In genomic region chrX:19882066-19882775, GRCh38 we compare ENCODE assay signal across 22 cellular contexts. TPM values are rescaled to one million over a fixed set of nuclear protein-coding genes. Genes with fewer than 3 reads are reported as not detected.
A peak's percentile ranks its signal among the peaks of the same experiment; 100 is the strongest.
DNase-seq lines count a peak whose midpoint lies in the region; ATAC-seq, FAIRE-seq and TF ChIP-seq lines count a peak whose summit lies in the region.
"Had no signal": no experiment of that assay in that cellular context is flagged by ENCODE, and none has a peak within 500 bp of the region (broad histone marks: within the 10 kb centered on the region; RNA-seq: fewer than 3 reads in every experiment).

No MANE protein-coding gene starts in this region.

- H3K79me2 ChIP-seq in HepG2 (ENCODE audit: insufficient read depth, low read length) = peaks cover 13% of the 10 kb centered on the region
- H3K79me2 ChIP-seq in PC-9 (ENCODE audit: low read depth) = peaks cover 51% of the 10 kb centered on the region

- H3K4me1 ChIP-seq in HepG2 (ENCODE audit: insufficient read depth, low read length) = peaks cover 32% of the 10 kb centered on the region
- H3K4me1 ChIP-seq in right lobe of liver = no peaks in the 10 kb centered on the region
- H3K4me1 ChIP-seq in PC-9 (replicated peaks; ENCODE audit: insufficient read depth) = peaks cover 28% of the 10 kb centered on the region
- H3K4me1 ChIP-seq: prostate gland had no signal

- peak overlapping the region; percentile 2 to 72 (median 34) for H3K27ac Mint-ChIP-seq in immature natural killer cell
- H3K27ac Mint-ChIP-seq in stimulated activated naive B cell treated with anti-CD40 and anti-IgM and Interleukin-4, amounts not matched to agents 10 μg/mL and 1 μg/mL and 100 μg/mL, for 72 hours = peak overlapping the region; percentile 64
- H3K27ac Mint-ChIP-seq: activated CD4-positive, alpha-beta T cell treated with anti-CD3 and anti-CD28 coated beads, Interleukin-2, amount 10 ng/mL, durations not matched to agents 7 days and 5 days had no signal

- FAIRE-seq in HepG2 (lab: Jason Lieb, UNC) = peak; percentile 12

- 95% methylated on average over 8 of the region's 8 CpGs for WGBS in HepG2 (ENCODE audit: low lambda C conversion rate)
- WGBS in right lobe of liver (ENCODE audit: insufficient coverage, low coverage, low lambda C conversion rate, missing lambda C conversion rate) = 55% methylated on average over 7 of the region's 8 CpGs

- intact Hi-C loops in HepG2 (cut with micrococcal nuclease; ENCODE audit: unreplicated experiment) (no loop called here), right lobe of liver (cut with DNase I) (loop anchor here in 1 of 2 donors (10.0 kb wide), 1 partner anchor 137 kb away; no protein-coding TSS in a partner anchor), PC-9 (cut with micrococcal nuclease; ENCODE audit: unreplicated experiment) (no loop called here)

- TF ChIP-seq EP300 in HepG2 (IDR thresholded peaks at IDR 0.05; ENCODE audit: low read depth in 2 of 2, low read length in 2 of 2) (no peak), HepG2 (CRISPR knock-in tag; IDR thresholded peaks at IDR 0.05; ENCODE audit: borderline replicate concordance) (no peak)

- ATAC-seq in HepG2 (no peak), right lobe of liver (no peak), GM18870 (IDR thresholded peaks at IDR 0.05; ENCODE audit: unreplicated experiment) (no peak)
- no peak for ATAC-seq in stimulated activated naive B cell treated with anti-CD40 and anti-IgM and Interleukin-4, amounts not matched to agents 10 μg/mL and 1 μg/mL and 100 μg/mL, for 72 hours (replicated peaks)
- ATAC-seq: lower lobe of right lung had no signal

- H3K9ac ChIP-seq in HepG2 (ENCODE audit: insufficient read depth, low read depth, low read length) = no peak overlapping the region
- H3K9ac ChIP-seq: BLaER1 had no signal

- no peak overlapping the region for H3K4me3 ChIP-seq in HepG2 (replicated peaks in 1 of 3; ENCODE audit: insufficient read depth in 1 of 3, low read depth in 2 of 3, low read length in 3 of 3)
- no peak overlapping the region for H3K4me3 ChIP-seq in right lobe of liver
- H3K4me3 ChIP-seq in PC-9 = no peak overlapping the region
- H3K4me3 ChIP-seq: BLaER1, lower lobe of right lung, prostate gland, thyroid gland had no signal

- H3K36me3 ChIP-seq in HepG2 (replicated peaks in 1 of 2; ENCODE audit: control insufficient read depth in 1 of 2, insufficient read depth in 2 of 2, low read length in 2 of 2) (no peaks in the 10 kb centered on the region), right lobe of liver (no peaks in the 10 kb centered on the region), PC-9 (ENCODE audit: low read depth) (no peaks in the 10 kb centered on the region)
- H3K36me3 ChIP-seq: BLaER1, lower lobe of right lung, prostate gland, thyroid gland had no signal

- H3K4me1 Mint-ChIP-seq in immature natural killer cell = peaks cover 79 to 83% of the 10 kb centered on the region in 2 donors
- H3K4me1 Mint-ChIP-seq in stimulated activated naive B cell treated with anti-CD40 and anti-IgM and Interleukin-4, amounts not matched to agents 10 μg/mL and 1 μg/mL and 100 μg/mL, for 72 hours = peaks cover 40 to 59% of the 10 kb centered on the region in 2 donors

- POLR2A ChIA-PET in HepG2 (lab: Yijun Ruan, JAX) (no interaction called here), PC-9 (lab: Charles Lee; ENCODE audit: unreplicated experiment) (no interaction called here)

- H4K20me1 ChIP-seq in HepG2 (ENCODE audit: insufficient read depth, low read length) = no peaks in the 10 kb centered on the region
- peaks cover 9% of the 10 kb centered on the region; the same call in 1 of the 2 replicates for H4K20me1 ChIP-seq in PC-9 (ENCODE audit: insufficient read depth)

- 0 out of 2 replicates have a peak, but pooled peaks cover 4% of the 10 kb centered on the region for H3F3A ChIP-seq in PC-9 (ENCODE audit: insufficient read depth, low read depth)

- peak overlapping the region in 2 of 5 donors; percentile 13 to 23 for H3K4me3 Mint-ChIP-seq in immature natural killer cell
- H3K4me3 Mint-ChIP-seq in stimulated activated naive B cell treated with anti-CD40 and anti-IgM and Interleukin-4, amounts not matched to agents 10 μg/mL and 1 μg/mL and 100 μg/mL, for 72 hours = peak overlapping the region in 1 of 2 donors; percentile 37
- H3K4me3 Mint-ChIP-seq: activated CD4-positive, alpha-beta T cell treated with anti-CD3 and anti-CD28 coated beads, Interleukin-2, amount 10 ng/mL, durations not matched to agents 7 days and 5 days had no signal

- no peak for TF ChIP-seq RAD21 in HepG2 (CRISPR knock-in tag; IDR thresholded peaks at IDR 0.05)

- BruUV-seq in HepG2 (replicated peaks; lab: Mats Ljungman, UMichigan) = no TSS peak
- BruUV-seq in PC-9 (replicated peaks; lab: Mats Ljungman, UMichigan) = no TSS peak

- in situ Hi-C loops in HepG2 (cut with HindIII; ENCODE audit: extremely low pct_ligation_motif_present, low pct_unique_long_range_greater_than_20kb) = loop anchor here (10.0 kb wide), 2 partner anchors 137 to 337 kb away; no protein-coding TSS in a partner anchor

- no peaks in the 10 kb centered on the region for H3K9me3 Mint-ChIP-seq in immature natural killer cell
- peaks cover 0 to 1% of the 10 kb centered on the region in 2 donors for H3K9me3 Mint-ChIP-seq in stimulated activated naive B cell treated with anti-CD40 and anti-IgM and Interleukin-4, amounts not matched to agents 10 μg/mL and 1 μg/mL and 100 μg/mL, for 72 hours
- H3K9me3 Mint-ChIP-seq: activated CD4-positive, alpha-beta T cell treated with anti-CD3 and anti-CD28 coated beads, Interleukin-2, amount 10 ng/mL, durations not matched to agents 7 days and 5 days had no signal

- H3K27ac ChIP-seq in HepG2 (ENCODE audit: extremely low read length, insufficient read depth, low read length) (no peak overlapping the region), right lobe of liver (no peak overlapping the region), PC-9 (no peak overlapping the region)
- H3K27ac ChIP-seq: BLaER1, lower lobe of right lung, prostate gland, thyroid gland had no signal

- TF ChIP-seq POLR2A in HepG2 (IDR thresholded peaks at IDR 0.05; ENCODE audit: insufficient read depth in 1 of 2, low read depth in 2 of 2, low read length in 2 of 2) (no peak), right lobe of liver (IDR thresholded peaks at IDR 0.05) (no peak)

- TF ChIP-seq CTCF in HepG2 (CRISPR knock-in tag; IDR thresholded peaks at IDR 0.05) (no peak), right lobe of liver (IDR thresholded peaks at IDR 0.05) (no peak), PC-9 (conservative IDR thresholded peaks at IDR 0.05) (no peak)

- H3K27me3 Mint-ChIP-seq in immature natural killer cell (ENCODE audit: low read depth in 3 of 3) = peaks cover 11 to 14% (median 11%) of the 10 kb centered on the region in 3 donors
- peaks cover 0 to 5% of the 10 kb centered on the region in 2 donors for H3K27me3 Mint-ChIP-seq in stimulated activated naive B cell treated with anti-CD40 and anti-IgM and Interleukin-4, amounts not matched to agents 10 μg/mL and 1 μg/mL and 100 μg/mL, for 72 hours
- H3K27me3 Mint-ChIP-seq: activated CD4-positive, alpha-beta T cell treated with anti-CD3 and anti-CD28 coated beads, Interleukin-2, amount 10 ng/mL, durations not matched to agents 7 days and 5 days had no signal

- H3K9me3 ChIP-seq in HepG2 (ENCODE audit: low read length) (no peaks in the 10 kb centered on the region), right lobe of liver (no peaks in the 10 kb centered on the region), PC-9 (ENCODE audit: insufficient read depth, low read depth) (no peaks in the 10 kb centered on the region)
- H3K9me3 ChIP-seq: lower lobe of right lung, prostate gland, thyroid gland had no signal

- no peaks in the 10 kb centered on the region for H3K9me2 ChIP-seq in PC-9 (ENCODE audit: insufficient read depth)

- H3K27me3 ChIP-seq in HepG2 (ENCODE audit: control insufficient read depth in 1 of 2, insufficient read depth in 2 of 2, low read length in 2 of 2) (no peaks in the 10 kb centered on the region), right lobe of liver (no peaks in the 10 kb centered on the region), PC-9 (ENCODE audit: insufficient read depth, low read depth) (no peaks in the 10 kb centered on the region)
- H3K27me3 ChIP-seq: BLaER1, thyroid gland had no signal

- H3K4me2 ChIP-seq in HepG2 (ENCODE audit: low read depth, low read length) (no peak overlapping the region), PC-9 (no peak overlapping the region)
- H3K4me2 ChIP-seq: BLaER1 had no signal

- H3K36me3 Mint-ChIP-seq in immature natural killer cell = no peaks in the 10 kb centered on the region
- peaks cover 21 to 30% of the 10 kb centered on the region in 2 donors for H3K36me3 Mint-ChIP-seq in stimulated activated naive B cell treated with anti-CD40 and anti-IgM and Interleukin-4, amounts not matched to agents 10 μg/mL and 1 μg/mL and 100 μg/mL, for 72 hours

- DNase-seq in HepG2 (ENCODE audit: low spot score) (no peak), right lobe of liver (no peak), SW480 (ENCODE audit: low spot score) (peak; percentile 55), immature natural killer cell (no peak), D341Med (ENCODE audit: low spot score) (no peak), PC-9 (no peak)
- no peak for DNase-seq in stimulated activated naive B cell treated with anti-CD40 and anti-IgM and Interleukin-4, amounts not matched to agents 10 μg/mL and 1 μg/mL and 100 μg/mL, for 72 hours
- DNase-seq: 8988T; activated CD4-positive, alpha-beta T cell treated with anti-CD3 and anti-CD28 coated beads, Interleukin-2, amount 10 ng/mL, durations not matched to agents 7 days and 5 days; activated CD8-positive, alpha-beta memory T cell treated with anti-CD3 and anti-CD28 coated beads, Interleukin-2, amount 50 U/mL, for 48 hours; central memory CD4-positive, alpha-beta T cell; DMS153; effector CD4-positive, alpha-beta T cell; HCEC 1CT; lower lobe of right lung; NCI-H1417 treated with DMSO at 0.1 percent for 48 hours; NCI-H2171; NCI-H69; thyroid gland had no signal

- CTCF ChIA-PET in HepG2 (lab: Yijun Ruan, JAX; ENCODE audit: low intra/inter-chr PET ratio, low total read pairs) (no interaction called here), PC-9 (lab: Charles Lee) (no interaction called here)

- H2AFZ ChIP-seq in HepG2 (ENCODE audit: low read length) = no peak overlapping the region
- no peak overlapping the region for H2AFZ ChIP-seq in PC-9

RNA-seq across cellular contexts. Expression of gene SH3KBP1, which starts 5.2 kb away (rescaled TPM):
- 10.4 and 12.6 TPM in 2 replicates for total RNA-seq in HepG2 (2016; rRNA removed; fragmentation: Illumina TruSeq; extraction: Trizol)
- total RNA-seq in HepG2 (2016; cell fraction: cytosol; rRNA removed; fragmentation: Illumina TruSeq; extraction: Trizol; ENCODE audit: low read depth) = 6.6 and 8.2 TPM in 2 replicates
- 10.1 and 10.9 TPM in 2 replicates for total RNA-seq in HepG2 (2016; cell fraction: insoluble cytoplasmic fraction; rRNA removed; fragmentation: Illumina TruSeq; extraction: Trizol)
- 19.6 and 22.2 TPM in 2 replicates for total RNA-seq in HepG2 (2016; cell fraction: membrane; rRNA removed; fragmentation: Illumina TruSeq; extraction: Trizol)
- 5.4 and 10.1 TPM in 2 replicates for total RNA-seq in HepG2 (2016; cell fraction: nucleus; rRNA removed; fragmentation: Illumina TruSeq; extraction: Trizol)
- polyA plus RNA-seq in HepG2 (2011; rRNA removed) = 9.2 and 10.0 TPM in 2 replicates
- 8.3 and 10.3 TPM in 2 replicates for polyA plus RNA-seq in HepG2 (2011; cell fraction: cytosol; rRNA removed)
- polyA plus RNA-seq in HepG2 (2011; cell fraction: nucleus; rRNA removed) = 4.1 and 5.0 TPM in 2 replicates
- polyA plus RNA-seq in HepG2 (2012) = 16.3 and 20.9 TPM in 2 replicates
- polyA plus RNA-seq in HepG2 (2016; cell fraction: cytosol; fragmentation: Illumina TruSeq; extraction: Trizol; ENCODE audit: low read depth) = 10.8 and 11.2 TPM in 2 replicates
- 19.5 and 20.3 TPM in 2 replicates for polyA plus RNA-seq in HepG2 (2016; cell fraction: insoluble cytoplasmic fraction; fragmentation: Illumina TruSeq; extraction: Trizol; ENCODE audit: low read depth)
- polyA plus RNA-seq in HepG2 (2016; cell fraction: membrane; fragmentation: Illumina TruSeq; extraction: Trizol; ENCODE audit: low read depth) = 23.3 and 26.3 TPM in 2 replicates
- 14.0 and 14.2 TPM in 2 replicates for polyA plus RNA-seq in HepG2 (2016; cell fraction: nucleus; fragmentation: Illumina TruSeq; extraction: Trizol; ENCODE audit: insufficient read depth, low read depth)
- polyA minus RNA-seq in HepG2 (2011; rRNA and poly(A)+ RNA removed; ENCODE audit: low replicate concordance) = 8.4 and 23.9 TPM in 2 replicates
- polyA minus RNA-seq in HepG2 (2011; cell fraction: cytosol; rRNA and poly(A)+ RNA removed) = 10.6 and 12.6 TPM in 2 replicates
- polyA minus RNA-seq in HepG2 (2011; cell fraction: nucleus; rRNA and poly(A)+ RNA removed) = 8.4 and 18.0 TPM in 2 replicates
- total RNA-seq in right lobe of liver = 10 to 100 TPM in 2 of 6 experiments, 1 to 10 TPM in 4; 7.3 to 14.1 (median 8.9) TPM
- 100 to 1,000 TPM in 1 of 3 donors, 10 to 100 TPM in 2; 82.8 to 200 (median 95.6) TPM for polyA plus RNA-seq in immature natural killer cell
- total RNA-seq in PC-9 (2021) = 42.5 and 58.3 TPM in 2 replicates
